8 cellular contexts compared by ENCODE assay signal in genomic region chr2:128322651-128323491, GRCh38.
DNase-seq lines count a peak whose midpoint lies in the region; ATAC-seq lines count a peak whose summit lies in the region.

No MANE protein-coding gene starts in this region.

- H3K4me3 Mint-ChIP-seq in activated naive CD8-positive, alpha-beta T cell treated with anti-CD3 and anti-CD28 coated beads, Interleukin-2, amount 50 U/mL, for 24 hours = peak overlapping the region; percentile 34
- H3K4me3 Mint-ChIP-seq in stimulated activated memory B cell treated with anti-CD40 and anti-IgM and Interleukin-4, amounts not matched to agents 10 μg/mL and 1 μg/mL and 100 μg/mL, for 72 hours = peak overlapping the region; percentile 38

- ATAC-seq in activated naive CD8-positive, alpha-beta T cell treated with anti-CD3 and anti-CD28 coated beads, Interleukin-2, amount 50 U/mL, for 24 hours = no peak
- no peak for ATAC-seq in stimulated activated memory B cell treated with anti-CD40 and anti-IgM and Interleukin-4, amounts not matched to agents 10 μg/mL and 1 μg/mL and 100 μg/mL, for 72 hours
- no peak for ATAC-seq in GM19397 (IDR thresholded peaks at IDR 0.05; ENCODE audit: unreplicated experiment)

- H3K27me3 ChIP-seq in HUES48 (ENCODE audit: control insufficient read depth, insufficient read depth, low read length) = peaks cover 23% of the 10 kb centered on the region
- H3K27me3 ChIP-seq in iPS-18a (ENCODE audit: control insufficient read depth, insufficient read depth, low read length) = peaks cover 25% of the 10 kb centered on the region

- H3K9me3 ChIP-seq in HUES48 (ENCODE audit: control insufficient read depth, insufficient read depth, low read length) = no peaks in the 10 kb centered on the region
- no peaks in the 10 kb centered on the region for H3K9me3 ChIP-seq in iPS-18a (ENCODE audit: control insufficient read depth, low read depth, low read length)

- no peaks in the 10 kb centered on the region for H3K36me3 ChIP-seq in HUES48 (ENCODE audit: control insufficient read depth, insufficient read depth, low read length)
- H3K36me3 ChIP-seq in iPS-18a (ENCODE audit: control insufficient read depth, low read depth, low read length) = no peaks in the 10 kb centered on the region

- H3K9ac ChIP-seq in HUES48 (ENCODE audit: low read depth, low read length) (no peak overlapping the region), iPS-18a (ENCODE audit: low read length) (peak overlapping the region; percentile 45)

- no peak overlapping the region for H3K27ac Mint-ChIP-seq in activated naive CD8-positive, alpha-beta T cell treated with anti-CD3 and anti-CD28 coated beads, Interleukin-2, amount 50 U/mL, for 24 hours
- H3K27ac Mint-ChIP-seq in stimulated activated memory B cell treated with anti-CD40 and anti-IgM and Interleukin-4, amounts not matched to agents 10 μg/mL and 1 μg/mL and 100 μg/mL, for 72 hours = no peak overlapping the region

- H3K9me3 Mint-ChIP-seq in activated naive CD8-positive, alpha-beta T cell treated with anti-CD3 and anti-CD28 coated beads, Interleukin-2, amount 50 U/mL, for 24 hours = no peaks in the 10 kb centered on the region
- H3K9me3 Mint-ChIP-seq in stimulated activated memory B cell treated with anti-CD40 and anti-IgM and Interleukin-4, amounts not matched to agents 10 μg/mL and 1 μg/mL and 100 μg/mL, for 72 hours = no peaks in the 10 kb centered on the region

- H3K4me1 Mint-ChIP-seq in activated naive CD8-positive, alpha-beta T cell treated with anti-CD3 and anti-CD28 coated beads, Interleukin-2, amount 50 U/mL, for 24 hours = peaks cover 8% of the 10 kb centered on the region
- peaks cover 16% of the 10 kb centered on the region for H3K4me1 Mint-ChIP-seq in stimulated activated memory B cell treated with anti-CD40 and anti-IgM and Interleukin-4, amounts not matched to agents 10 μg/mL and 1 μg/mL and 100 μg/mL, for 72 hours

- H3K27ac ChIP-seq in HUES48 (ENCODE audit: low read depth, low read length) (no peak overlapping the region), iPS-18a (ENCODE audit: low read length) (no peak overlapping the region)

- no peak for DNase-seq in activated naive CD8-positive, alpha-beta T cell treated with anti-CD3 and anti-CD28 coated beads, Interleukin-2, amount 50 U/mL, for 24 hours
- DNase-seq in NCI-H2171 treated with DMSO at 0.1 percent for 48 hours (lab: John Stamatoyannopoulos, UW) = no peak
- no peak for DNase-seq in NCI-H524 (lab: John Stamatoyannopoulos, UW)
- no peak for DNase-seq in NCI-H1105 treated with DMSO at 0.1 percent for 48 hours (lab: John Stamatoyannopoulos, UW)

- H3K4me3 ChIP-seq in HUES48 (ENCODE audit: low read depth, low read length) = peak overlapping the region; percentile 67; the same call in 1 of the 2 replicates
- peak overlapping the region; percentile 58 for H3K4me3 ChIP-seq in iPS-18a (ENCODE audit: low read length)

- H3K36me3 Mint-ChIP-seq in activated naive CD8-positive, alpha-beta T cell treated with anti-CD3 and anti-CD28 coated beads, Interleukin-2, amount 50 U/mL, for 24 hours (ENCODE audit: low read depth) = no peaks in the 10 kb centered on the region
- no peaks in the 10 kb centered on the region for H3K36me3 Mint-ChIP-seq in stimulated activated memory B cell treated with anti-CD40 and anti-IgM and Interleukin-4, amounts not matched to agents 10 μg/mL and 1 μg/mL and 100 μg/mL, for 72 hours

- H3K27me3 Mint-ChIP-seq in activated naive CD8-positive, alpha-beta T cell treated with anti-CD3 and anti-CD28 coated beads, Interleukin-2, amount 50 U/mL, for 24 hours = no peaks in the 10 kb centered on the region
- H3K27me3 Mint-ChIP-seq in stimulated activated memory B cell treated with anti-CD40 and anti-IgM and Interleukin-4, amounts not matched to agents 10 μg/mL and 1 μg/mL and 100 μg/mL, for 72 hours = peaks cover 8% of the 10 kb centered on the region

- H3K4me1 ChIP-seq in HUES48 (ENCODE audit: control insufficient read depth, insufficient read depth, low read length) (peaks cover 12% of the 10 kb centered on the region), iPS-18a (ENCODE audit: control insufficient read depth, low read depth, low read length) (peaks cover 13% of the 10 kb centered on the region)
